8 cellular contexts compared by ENCODE assay signal in the genomic region with DNA sequence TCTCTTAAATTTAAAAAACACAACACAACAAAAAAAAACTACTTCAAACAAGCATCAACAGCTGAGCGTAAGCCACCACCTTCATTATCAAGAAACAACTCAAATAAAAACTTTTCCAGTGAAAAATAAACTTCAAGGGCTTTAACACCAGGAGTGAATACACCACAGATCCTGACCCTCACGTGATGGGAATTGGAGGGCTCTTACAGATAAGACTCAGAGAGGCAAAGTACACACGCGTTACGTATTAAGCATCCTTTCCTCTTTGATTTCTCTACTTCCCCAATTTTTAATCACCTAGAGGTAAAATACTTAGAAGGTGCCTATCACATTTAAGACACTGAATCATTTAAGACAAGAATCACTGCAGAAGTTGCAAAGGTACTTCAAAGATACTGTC. TPM values are rescaled to one million over a fixed set of nuclear protein-coding genes. Genes with fewer than 3 reads are reported as not detected.
DNase-seq lines count a peak whose midpoint lies in the region; ATAC-seq, FAIRE-seq and TF ChIP-seq lines count a peak whose summit lies in the region.

No MANE protein-coding gene starts in this region.

- H3K36me3 ChIP-seq in gastrocnemius medialis = no peaks in the 10 kb centered on the region

- DNase-seq in GM12892 (ENCODE audit: insufficient read length) (no peak), glutamatergic neuron (no peak), gastrocnemius medialis (no peak), NCI-H1694 (lab: John Stamatoyannopoulos, UW) (no peak)
- DNase-seq in activated CD4-positive, alpha-beta memory T cell treated with anti-CD3 and anti-CD28 coated beads for 36 hours = no peak
- no peak for DNase-seq in stimulated activated CD4-positive, alpha-beta T cell treated with anti-CD3 and anti-CD28 coated beads, Interleukin-4, amount 100 ng/mL, for 1 hour

- in situ Hi-C loops in gastrocnemius medialis (cut with MboI; ENCODE audit: low sequenced_read_pairs in 4 of 4) = loop anchor here in 1 of 4 donors (10.0 kb wide), 1 partner anchor 69 kb away; no protein-coding TSS in a partner anchor

- peak overlapping the region; percentile 70 to 84 (median 74) for H3K4me3 ChIP-seq in gastrocnemius medialis

- peak; percentile 56 for FAIRE-seq in GM12892 (lab: Jason Lieb, UNC)

- TF ChIP-seq CTCF in glutamatergic neuron (IDR thresholded peaks at IDR 0.05; ENCODE audit: partially characterized antibody, unreplicated experiment) = no peak
- TF ChIP-seq CTCF in gastrocnemius medialis (IDR thresholded peaks at IDR 0.05 in 4 of 5, conservative IDR thresholded peaks at IDR 0.05 in 1 of 5) = no peak

- H3K4me3 Mint-ChIP-seq in activated CD4-positive, alpha-beta memory T cell treated with anti-CD3 and anti-CD28 coated beads for 36 hours = peak overlapping the region; percentile 68
- peak overlapping the region; percentile 92 for H3K4me3 Mint-ChIP-seq in glutamatergic neuron (ENCODE audit: unreplicated experiment)

- H3K4me1 Mint-ChIP-seq in activated CD4-positive, alpha-beta memory T cell treated with anti-CD3 and anti-CD28 coated beads for 36 hours (ENCODE audit: low read depth) = peaks cover 18% of the 10 kb centered on the region
- H3K4me1 Mint-ChIP-seq in glutamatergic neuron (ENCODE audit: low read depth, unreplicated experiment) = peaks cover 48% of the 10 kb centered on the region

- H3K27me3 Mint-ChIP-seq in activated CD4-positive, alpha-beta memory T cell treated with anti-CD3 and anti-CD28 coated beads for 36 hours = peaks cover 44% of the 10 kb centered on the region
- H3K27me3 Mint-ChIP-seq in glutamatergic neuron (ENCODE audit: unreplicated experiment) = peaks cover 7% of the 10 kb centered on the region

- intact Hi-C loops in activated CD4-positive, alpha-beta memory T cell treated with anti-CD3 and anti-CD28 coated beads for 36 hours (cut with micrococcal nuclease) = no loop called here
- intact Hi-C loops in gastrocnemius medialis (cut with DNase I; ENCODE audit: low total_unique reads) = loop anchor here (10.0 kb wide), 1 partner anchor 701 kb away; a partner anchor contains a TSS

- ATAC-seq in gastrocnemius medialis (no peak), GM21619 (IDR thresholded peaks at IDR 0.05; ENCODE audit: unreplicated experiment) (no peak)
- ATAC-seq in activated CD4-positive, CD25-positive, alpha-beta regulatory T cell treated with anti-CD3 and anti-CD28 coated beads, Interleukin-2, amount 50 U/mL, for 24 hours = no peak

- POLR2A ChIA-PET in activated CD4-positive, alpha-beta memory T cell treated with anti-CD3 and anti-CD28 coated beads for 36 hours (lab: Charles Lee) = no interaction called here

- TF ChIP-seq POLR2A in GM12892 (IDR thresholded peaks at IDR 0.05; ENCODE audit: low read depth, low read length) = no peak
- TF ChIP-seq POLR2A in gastrocnemius medialis (IDR thresholded peaks at IDR 0.05) = no peak

- H3K36me3 Mint-ChIP-seq in activated CD4-positive, alpha-beta memory T cell treated with anti-CD3 and anti-CD28 coated beads for 36 hours = no peaks in the 10 kb centered on the region
- no peaks in the 10 kb centered on the region for H3K36me3 Mint-ChIP-seq in glutamatergic neuron (ENCODE audit: unreplicated experiment)

- H3K4me1 ChIP-seq in gastrocnemius medialis = peaks cover 16 to 27% of the 10 kb centered on the region in 2 donors

- H3K27ac ChIP-seq in gastrocnemius medialis = peak overlapping the region; percentile 84 to 93 (median 90)

- no peaks in the 10 kb centered on the region for H3K27me3 ChIP-seq in gastrocnemius medialis

- H3K9me3 ChIP-seq in gastrocnemius medialis = no peaks in the 10 kb centered on the region

- H3K9me3 Mint-ChIP-seq in activated CD4-positive, alpha-beta memory T cell treated with anti-CD3 and anti-CD28 coated beads for 36 hours = no peaks in the 10 kb centered on the region
- peaks cover 7% of the 10 kb centered on the region for H3K9me3 Mint-ChIP-seq in glutamatergic neuron (ENCODE audit: unreplicated experiment)

- CTCF ChIA-PET in activated CD4-positive, alpha-beta memory T cell treated with anti-CD3 and anti-CD28 coated beads for 36 hours (lab: Charles Lee) = no interaction called here

- no peak overlapping the region for H3K27ac Mint-ChIP-seq in activated CD4-positive, alpha-beta memory T cell treated with anti-CD3 and anti-CD28 coated beads for 36 hours
- peak overlapping the region; percentile 56 for H3K27ac Mint-ChIP-seq in glutamatergic neuron (ENCODE audit: unreplicated experiment)

RNA-seq across cellular contexts. Expression of a gene that starts 0.6 kb away (rescaled TPM):
- 3.4 TPM for polyA plus RNA-seq in GM12892 (2012; ENCODE audit: missing spikeins)
- total RNA-seq in activated CD4-positive, alpha-beta memory T cell treated with anti-CD3 and anti-CD28 coated beads for 36 hours = under 1 TPM; 0.48 to 0.99 TPM
- total RNA-seq in glutamatergic neuron (ENCODE audit: unreplicated experiment) = 36.4 TPM
- total RNA-seq in gastrocnemius medialis = 10 to 100 TPM in 2 of 4 donors, 1 to 10 TPM in 2; 7.7 to 19.3 (median 12.0) TPM

Comparison
In these comparisons a context has a peak if more than half of its experiments do, and no peak if none do; other contexts are left out.
1. RNA of a gene that starts 0.6 kb away (total RNA-seq): 36.4 TPM in glutamatergic neuron (single experiment) and 7.7 to 19.3 TPM in gastrocnemius medialis; 0.48 to 0.99 TPM in activated CD4-positive, alpha-beta memory T cell treated with anti-CD3 and anti-CD28 coated beads for 36 hours; every median in the first group is over 4 times any median in the second.